9 cellular contexts compared by ENCODE assay signal in the genomic region with DNA sequence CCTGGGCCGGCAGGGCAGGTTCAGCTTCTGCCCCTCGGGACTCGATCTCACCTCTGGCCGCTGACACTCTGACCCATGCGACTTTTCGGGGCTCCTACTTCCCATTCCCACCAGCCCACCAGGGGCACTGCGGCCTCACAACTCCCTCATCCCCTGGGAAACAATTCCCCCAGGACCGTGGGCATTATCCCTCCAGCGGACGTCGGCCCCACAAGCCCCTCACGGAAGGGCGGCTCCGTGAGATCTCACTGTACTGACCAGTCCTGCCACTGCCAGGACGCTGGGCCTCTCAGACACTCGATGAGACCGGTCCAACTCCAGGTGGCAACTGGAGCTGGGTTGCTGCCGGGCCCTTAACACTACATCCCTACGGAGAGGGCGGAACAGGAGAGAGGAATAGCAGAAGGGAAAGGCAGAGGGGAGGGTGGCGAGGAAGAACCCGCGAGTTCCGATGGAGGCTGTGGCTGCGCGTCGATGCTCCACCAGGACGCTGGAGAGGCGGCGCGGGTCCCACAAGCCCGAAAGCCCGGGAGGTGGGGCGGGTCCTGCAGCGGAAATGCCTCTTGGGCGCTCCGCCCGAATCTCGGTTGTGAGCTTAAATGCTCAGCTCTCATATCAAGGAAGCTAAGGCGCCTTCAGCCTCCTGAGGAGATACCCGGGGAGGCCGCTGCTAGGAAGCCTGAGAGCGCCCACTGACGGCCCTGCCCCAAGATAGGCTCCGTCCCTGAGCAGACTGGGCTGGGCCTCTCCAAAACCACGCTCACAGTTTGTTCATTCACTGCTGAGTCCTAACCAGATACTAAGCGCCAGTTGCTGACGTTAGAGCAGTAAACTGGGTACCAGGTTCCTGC. TPM values are rescaled to one million over a fixed set of nuclear protein-coding genes. Genes with fewer than 3 reads are reported as not detected.
DNase-seq lines count a peak whose midpoint lies in the region; ATAC-seq, FAIRE-seq and TF ChIP-seq lines count a peak whose summit lies in the region.
"Had no signal": no experiment of that assay in that cellular context is flagged by ENCODE, and none has a peak within 500 bp of the region (broad histone marks: within the 10 kb centered on the region; RNA-seq: fewer than 3 reads in every experiment).

No MANE protein-coding gene starts in this region.

- H3K4me1 Mint-ChIP-seq in WTC11 (peaks cover 10% of the 10 kb centered on the region), endodermal cell (peaks cover 4% of the 10 kb centered on the region)

- no peaks in the 10 kb centered on the region for H3K27me3 ChIP-seq in endodermal cell (ENCODE audit: control insufficient read depth, insufficient read depth, low read length, poor library complexity, severe bottlenecking)
- no peaks in the 10 kb centered on the region for H3K27me3 ChIP-seq in psoas muscle (ENCODE audit: insufficient read depth in 3 of 3, low read length in 2 of 3)

- no peak for FAIRE-seq in D721Med (lab: Jason Lieb, UNC)
- FAIRE-seq: G401.6 had no signal

- H3K4me3 ChIP-seq in endodermal cell (ENCODE audit: low read length) (no peak overlapping the region), psoas muscle (peak overlapping the region; percentile 41)

- H3K4me3 Mint-ChIP-seq in WTC11 = peak overlapping the region; percentile 33
- H3K4me3 Mint-ChIP-seq in endodermal cell = peak overlapping the region; percentile 53

- peaks cover 20% of the 10 kb centered on the region for H3K9me3 Mint-ChIP-seq in WTC11
- H3K9me3 Mint-ChIP-seq in endodermal cell = peaks cover 16% of the 10 kb centered on the region

- ATAC-seq in WTC11 = peak; percentile 76
- peak; percentile 24 to 39 (median 28) for ATAC-seq in psoas muscle
- no peak for ATAC-seq in HG03460 (IDR thresholded peaks at IDR 0.05; ENCODE audit: unreplicated experiment)

- H3K27me3 Mint-ChIP-seq in WTC11 (ENCODE audit: low read depth) (no peaks in the 10 kb centered on the region), endodermal cell (ENCODE audit: insufficient read depth) (no peaks in the 10 kb centered on the region)

- peaks cover 38% of the 10 kb centered on the region for H3K36me3 ChIP-seq in endodermal cell (ENCODE audit: control insufficient read depth, insufficient read depth, low read length)
- H3K36me3 ChIP-seq in psoas muscle (ENCODE audit: insufficient read depth in 1 of 2, low read depth in 1 of 2) = peaks cover 6 to 88% of the 10 kb centered on the region in 2 donors

- H3K27ac Mint-ChIP-seq in WTC11 (no peak overlapping the region), endodermal cell (no peak overlapping the region)

- H3K9ac ChIP-seq in endodermal cell (ENCODE audit: extremely low read depth, low read length, poor library complexity, severe bottlenecking) = no peak overlapping the region

- H3K36me3 Mint-ChIP-seq in WTC11 = peaks cover 7% of the 10 kb centered on the region
- H3K36me3 Mint-ChIP-seq in endodermal cell (ENCODE audit: low read depth) = peaks cover 44% of the 10 kb centered on the region

- DNase-seq in AG08396 (ENCODE audit: low spot score) (peak; percentile 53), WTC11 (ENCODE audit: low spot score) (peak; percentile 34), endodermal cell (peak; percentile 63), psoas muscle (peak; percentile 51 to 69), inferior parietal cortex (ENCODE audit: extremely low spot score) (no peak), NCI-H69 (lab: John Stamatoyannopoulos, UW) (no peak), D721Med (ENCODE audit: insufficient read length, low spot score) (no peak)

- 96 to 98% methylated on average over 38 to 48 of the region's 48 CpGs for WGBS in endodermal cell (ENCODE audit: insufficient coverage in 1 of 2, insufficient read length in 1 of 2), 2 experiments
- 47 to 54% (median 52%) methylated on average over 46 to 48 of the region's 48 CpGs for WGBS in psoas muscle, 3 donors

- CTCF ChIA-PET in WTC11 (lab: Charles Lee) = interaction anchor here (0.6 to 1.7 kb wide), 5 partner anchors 8 to 137 kb away, joined by 3 to 7 read pairs (median 4); no protein-coding TSS in a partner anchor

- H3K27ac ChIP-seq in endodermal cell (ENCODE audit: low read depth, low read length) (no peak overlapping the region), psoas muscle (no peak overlapping the region)

- intact Hi-C loops in psoas muscle (cut with DNase I) = no loop called here

- H3K4me1 ChIP-seq in endodermal cell (ENCODE audit: control insufficient read depth, insufficient read depth, low read length) (no peaks in the 10 kb centered on the region), psoas muscle (no peaks in the 10 kb centered on the region)

- TF ChIP-seq CTCF in WTC11 (IDR thresholded peaks at IDR 0.05) (no peak), endodermal cell (conservative IDR thresholded peaks at IDR 0.05) (peak; percentile 29), psoas muscle (IDR thresholded peaks at IDR 0.05) (no peak), D721Med (IDR thresholded peaks at IDR 0.05; ENCODE audit: insufficient read depth, missing control alignments) (no peak)

- POLR2A ChIA-PET in WTC11 (lab: Charles Lee) = interaction anchor here (0.6 to 0.7 kb wide), 3 partner anchors 37 to 535 kb away, joined by 4 to 8 read pairs (median 8); a partner anchor contains a TSS

- H3K9me3 ChIP-seq in endodermal cell (ENCODE audit: control insufficient read depth, low read length) (peaks cover 24% of the 10 kb centered on the region), psoas muscle (no peaks in the 10 kb centered on the region)

TF ChIP-seq in WTC11, 78 proteins besides CTCF, POLR2A, EP300 and RAD21:
- no peak for TF ChIP-seq RELA (CRISPR knock-in tag; IDR thresholded peaks at IDR 0.05; ENCODE audit: borderline replicate concordance)
- TF ChIP-seq ZNF121 (CRISPR knock-in tag; IDR thresholded peaks at IDR 0.05) = 0 out of 2 replicates have a peak, but pooled peaks have one; percentile 28

RNA-seq across cellular contexts. Expression of a gene that starts 36.3 kb away (rescaled TPM):
- total RNA-seq in WTC11 (2021) = 305 to 386 TPM (median 329 TPM) in 3 replicates
- total RNA-seq in endodermal cell = 100 to 1,000 TPM; 497 to 510 TPM
- 225 TPM for polyA plus RNA-seq in endodermal cell (2013, experiment 1 of 2)
- polyA plus RNA-seq in endodermal cell (2013, experiment 2 of 2) = 232 TPM
- 100 to 1,000 TPM; 362 to 491 (median 403) TPM for total RNA-seq in psoas muscle
- polyA plus RNA-seq in psoas muscle = 100 to 1,000 TPM; 237 to 412 (median 384) TPM

RNA-seq across cellular contexts. Expression of a gene that starts 43.7 kb away (rescaled TPM):
- 80.9 to 108 TPM (median 89.1 TPM) in 3 replicates for total RNA-seq in WTC11 (2021)
- total RNA-seq in endodermal cell = 100 to 1,000 TPM in 1 of 2 donors, 10 to 100 TPM in 1; 94.7 to 112 TPM
- polyA plus RNA-seq in endodermal cell (2013, experiment 1 of 2) = 63.6 TPM
- polyA plus RNA-seq in endodermal cell (2013, experiment 2 of 2) = 51.9 TPM
- 1 to 10 TPM; 2.9 to 6.0 (median 3.7) TPM for total RNA-seq in psoas muscle
- polyA plus RNA-seq in psoas muscle = 1 to 10 TPM; 1.6 to 4.5 (median 4.2) TPM

RNA-seq across cellular contexts. Expression of a gene that starts 46.5 kb away (rescaled TPM):
- total RNA-seq in WTC11 (2021) (26.7 to 30.0 TPM (median 28.6 TPM) in 3 replicates), endodermal cell (10 to 100 TPM; 19.8 to 40.1 TPM), psoas muscle (100 to 1,000 TPM in 2 of 4 donors, 10 to 100 TPM in 2; 74.4 to 260 (median 152) TPM)
- polyA plus RNA-seq in endodermal cell (2013, experiment 1 of 2) = 48.8 TPM
- polyA plus RNA-seq in endodermal cell (2013, experiment 2 of 2) = 49.6 TPM
- 100 to 1,000 TPM in 2 of 3 donors, 10 to 100 TPM in 1; 44.2 to 148 (median 145) TPM for polyA plus RNA-seq in psoas muscle

Comparison
In these comparisons a context has a peak if more than half of its experiments do, and no peak if none do; other contexts are left out.
1. DNase-seq: peak in AG08396 (single experiment), WTC11 (single experiment), endodermal cell (single experiment) and psoas muscle (2 of 2); none in inferior parietal cortex (single experiment), NCI-H69 (single experiment) and D721Med (single experiment).
2. RNA of a gene that starts 43.7 kb away (total RNA-seq): 94.7 to 112 TPM in endodermal cell and 80.9 to 108 TPM in WTC11; 2.9 to 6.0 TPM in psoas muscle; every median in the first group is over 10 times any median in the second.